25 cellular contexts compared by ENCODE assay signal in genomic region chr16:51305337-51305736, GRCh38.
"Had no signal": no experiment of that assay in that cellular context is flagged by ENCODE, and none has a peak within 500 bp of the region (broad histone marks: within the 10 kb centered on the region; RNA-seq: fewer than 3 reads in every experiment).

No MANE protein-coding gene starts in this region.

- H2AFZ ChIP-seq: PC-9 had no signal

- H3K27me3 ChIP-seq: Peyer's patch, SJCRH30 had no signal

- H3K36me3 ChIP-seq: MG63, Peyer's patch, SJCRH30 had no signal

- ATAC-seq: HepG2, Right ventricle myocardium inferior, SK-N-SH treated with all-trans-retinoic acid at 6 μM for 48 hours had no signal

- H3K4me3 ChIP-seq: MG63, PC-9, Peyer's patch, SJCRH30 had no signal

- H3K4me1 ChIP-seq: Peyer's patch, SJCRH30 had no signal

- H3K4me2 ChIP-seq: PC-9 had no signal

- DNase-seq: IMR-90; Karpas-422; KG1; MG63; NCI-H1092; NCI-H1105 treated with DMSO at 0.1 percent for 48 hours; NCI-H1417 treated with DMSO at 0.1 percent for 48 hours; NCI-H146; NCI-H1694 treated with DMSO at 0.1 percent for 48 hours; NCI-H1930; NCI-H2081; NCI-H2107; NCI-H2227 treated with DMSO at 0.1 percent for 48 hours; NCI-H524; NCI-H526 treated with DMSO at 0.1 percent for 48 hours; NCI-H774; NK-92 treated with Interleukin-12 subunit alpha and Interleukin-12 subunit beta, amount 100 ng/mL, for 24 hours; OCI-M1; PC-9; Peyer's patch; SHP77 treated with DMSO at 0.1 percent for 48 hours; SJCRH30 had no signal

- H3K9me3 ChIP-seq: MG63, Peyer's patch, SJCRH30 had no signal

- FAIRE-seq: HepG2 had no signal

- H3K27ac ChIP-seq: PC-9, Peyer's patch, SJCRH30 had no signal
